1 cellular context compared by ENCODE assay signal in genomic region chr5:17355585-17356346, GRCh38.
TF ChIP-seq lines count a peak whose summit lies in the region.

No MANE protein-coding gene starts in this region.

TF ChIP-seq in GM23338, 12 proteins besides CTCF, POLR2A, EP300 and RAD21 (continued from another document):
- TF ChIP-seq ZNF462 (CRISPR knock-in tag; IDR thresholded peaks at IDR 0.05) (no peak), EZH2phosphoT487 (IDR thresholded peaks at IDR 0.05; ENCODE audit: unreplicated experiment) (no peak), POLR2AphosphoS5 (IDR thresholded peaks at IDR 0.05; ENCODE audit: low read depth) (no peak), NANOG (IDR thresholded peaks at IDR 0.05; ENCODE audit: borderline replicate concordance) (no peak), STAT1 (IDR thresholded peaks at IDR 0.05; ENCODE audit: unreplicated experiment) (no peak), ZNF331 (CRISPR knock-in tag; IDR thresholded peaks at IDR 0.05; ENCODE audit: low read depth) (no peak), CREB1 (CRISPR knock-in tag; IDR thresholded peaks at IDR 0.05; ENCODE audit: low read depth) (no peak), ETS1 (IDR thresholded peaks at IDR 0.05) (no peak), JUNB (IDR thresholded peaks at IDR 0.05; ENCODE audit: unreplicated experiment) (no peak), EZH2 (IDR thresholded peaks at IDR 0.05; ENCODE audit: low read depth, unreplicated experiment) (no peak)
